In the genomic region with DNA sequence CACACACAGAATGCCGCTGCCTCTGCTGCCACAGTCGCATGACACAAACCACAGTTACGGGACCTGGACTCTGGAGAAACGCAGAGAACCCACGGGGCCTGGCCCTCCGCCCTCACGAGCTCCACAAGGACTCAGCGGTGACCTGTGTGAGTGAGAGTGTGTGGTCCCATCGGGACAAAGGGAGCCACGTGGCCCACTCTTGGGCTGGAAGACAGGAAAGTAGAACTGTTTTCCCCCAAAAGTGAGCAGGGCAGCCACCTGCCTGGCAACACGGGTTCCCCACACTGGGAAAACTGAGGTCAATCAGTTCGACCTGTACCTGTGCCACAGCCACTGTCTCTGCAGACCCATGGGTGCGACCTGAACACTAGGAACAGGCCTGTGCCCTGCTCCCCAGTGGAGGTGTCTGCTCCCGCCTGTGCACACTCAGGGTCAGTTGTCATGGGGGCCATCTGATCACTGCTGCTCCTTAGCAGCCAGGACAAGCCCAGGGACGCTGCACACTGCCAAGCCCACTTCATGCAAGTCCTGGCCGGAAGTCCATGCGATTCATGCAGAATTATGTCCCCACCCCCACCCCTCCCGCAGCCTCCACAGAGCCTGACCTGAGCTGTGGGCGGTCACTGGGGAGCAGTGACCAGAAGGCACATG, we compare ENCODE assay signal across 16 cellular contexts. TPM values are rescaled to one million over a fixed set of nuclear protein-coding genes. Genes with fewer than 3 reads are reported as not detected.
DNase-seq lines count a peak whose midpoint lies in the region; ATAC-seq and TF ChIP-seq lines count a peak whose summit lies in the region.
"Had no signal": no experiment of that assay in that cellular context is flagged by ENCODE, and none has a peak within 500 bp of the region (broad histone marks: within the 10 kb centered on the region; RNA-seq: fewer than 3 reads in every experiment).

No MANE protein-coding gene starts in this region.

- TF ChIP-seq CTCF in endodermal cell (conservative IDR thresholded peaks at IDR 0.05) (no peak), tibial artery (IDR thresholded peaks at IDR 0.05) (no peak), thyroid gland (IDR thresholded peaks at IDR 0.05) (no peak)

- no peak overlapping the region for H3K27ac Mint-ChIP-seq in activated naive CD4-positive, alpha-beta T cell treated with anti-CD3 and anti-CD28 coated beads, Interleukin-2, amount 50 U/mL, for 24 hours
- no peak overlapping the region for H3K27ac Mint-ChIP-seq in endodermal cell
- H3K27ac Mint-ChIP-seq in naive thymus-derived CD8-positive, alpha-beta T cell: no peak overlapping the region
- H3K27ac Mint-ChIP-seq: activated CD8-positive, alpha-beta memory T cell treated with anti-CD3 and anti-CD28 coated beads, Interleukin-2, amount 10 ng/mL, durations not matched to agents 7 days and 5 days; memory B cell had no signal

- H3K36me3 Mint-ChIP-seq in activated naive CD4-positive, alpha-beta T cell treated with anti-CD3 and anti-CD28 coated beads, Interleukin-2, amount 50 U/mL, for 24 hours: no peaks in the 10 kb centered on the region
- H3K36me3 Mint-ChIP-seq in endodermal cell (ENCODE audit: low read depth): peaks cover 2% of the 10 kb centered on the region
- peaks cover 0 to 13% (median 0%) of the 10 kb centered on the region in 3 donors for H3K36me3 Mint-ChIP-seq in naive thymus-derived CD8-positive, alpha-beta T cell
- H3K36me3 Mint-ChIP-seq: activated CD8-positive, alpha-beta memory T cell treated with anti-CD3 and anti-CD28 coated beads, Interleukin-2, amount 10 ng/mL, durations not matched to agents 7 days and 5 days had no signal

- DNase-seq in activated naive CD4-positive, alpha-beta T cell treated with Interleukin-2 at 50 U/mL for 16 hours: no peak
- no peak for DNase-seq in endodermal cell
- peak in 1 of 10 donors; percentile 45 for DNase-seq in naive thymus-derived CD8-positive, alpha-beta T cell
- DNase-seq in tibial artery: peak; percentile 25 to 69
- no peak for DNase-seq in NCI-H510A (lab: John Stamatoyannopoulos, UW)
- no peak for DNase-seq in thyroid gland
- no peak for DNase-seq in ureter (ENCODE audit: low spot score)
- DNase-seq: ACHN; activated CD8-positive, alpha-beta memory T cell treated with anti-CD3 and anti-CD28 coated beads, Interleukin-2, amount 10 ng/mL, durations not matched to agents 7 days and 5 days; foreskin melanocyte; GDM1; NCI-H1694 treated with DMSO at 0.1 percent for 48 hours; NCI-H524 treated with DMSO at 0.1 percent for 48 hours had no signal

- peaks cover 10% of the 10 kb centered on the region for H3K9me3 ChIP-seq in endodermal cell (ENCODE audit: control insufficient read depth, low read length)
- no peaks in the 10 kb centered on the region for H3K9me3 ChIP-seq in tibial artery
- H3K9me3 ChIP-seq in thyroid gland: no peaks in the 10 kb centered on the region

- WGBS in endodermal cell (ENCODE audit: insufficient coverage in 1 of 2, insufficient read length in 1 of 2), 2 experiments: 82 to 85% methylated on average over 14 to 19 of the region's 19 CpGs
- WGBS in thyroid gland, 2 donors: 64 to 91% methylated on average over 5 to 11 of the region's 19 CpGs

- no peak for ATAC-seq in naive thymus-derived CD8-positive, alpha-beta T cell
- ATAC-seq: activated CD8-positive, alpha-beta memory T cell treated with anti-CD3 and anti-CD28 coated beads, Interleukin-2, amount 10 ng/mL, durations not matched to agents 7 days and 5 days had no signal

- intact Hi-C loops in tibial artery (cut with DNase I; ENCODE audit: low total_unique reads) (no loop called here), thyroid gland (cut with DNase I) (no loop called here)

- H3K4me3 ChIP-seq in endodermal cell (ENCODE audit: low read length) (no peak overlapping the region), tibial artery (no peak overlapping the region), thyroid gland (replicated peaks in 1 of 3) (no peak overlapping the region)

- peaks cover 8% of the 10 kb centered on the region for H3K4me1 Mint-ChIP-seq in activated naive CD4-positive, alpha-beta T cell treated with anti-CD3 and anti-CD28 coated beads, Interleukin-2, amount 50 U/mL, for 24 hours
- no peaks in the 10 kb centered on the region for H3K4me1 Mint-ChIP-seq in endodermal cell
- H3K4me1 Mint-ChIP-seq in naive thymus-derived CD8-positive, alpha-beta T cell: peaks cover 4 to 10% (median 8%) of the 10 kb centered on the region in 4 donors

- POLR2A ChIA-PET in naive thymus-derived CD8-positive, alpha-beta T cell (lab: Charles Lee): no interaction called here

- H3K27me3 Mint-ChIP-seq in activated naive CD4-positive, alpha-beta T cell treated with anti-CD3 and anti-CD28 coated beads, Interleukin-2, amount 50 U/mL, for 24 hours: peaks cover 14% of the 10 kb centered on the region
- H3K27me3 Mint-ChIP-seq in endodermal cell (ENCODE audit: insufficient read depth): peaks cover 50% of the 10 kb centered on the region
- peaks cover 8 to 46% (median 31%) of the 10 kb centered on the region in 5 donors for H3K27me3 Mint-ChIP-seq in naive thymus-derived CD8-positive, alpha-beta T cell

- TF ChIP-seq POLR2A in thyroid gland (IDR thresholded peaks at IDR 0.05): no peak

- H3K27ac ChIP-seq in endodermal cell (ENCODE audit: low read depth, low read length) (no peak overlapping the region), tibial artery (peak overlapping the region; percentile 99 to 100), thyroid gland (no peak overlapping the region)
- H3K27ac ChIP-seq: parathyroid adenoma had no signal

- no peak overlapping the region for H3K9ac ChIP-seq in endodermal cell (ENCODE audit: extremely low read depth, low read length, poor library complexity, severe bottlenecking)
- H3K9ac ChIP-seq: parathyroid adenoma had no signal

- H3K36me3 ChIP-seq in endodermal cell (ENCODE audit: control insufficient read depth, insufficient read depth, low read length): no peaks in the 10 kb centered on the region
- no peaks in the 10 kb centered on the region for H3K36me3 ChIP-seq in tibial artery
- no peaks in the 10 kb centered on the region for H3K36me3 ChIP-seq in thyroid gland

- H3K27me3 ChIP-seq in endodermal cell (ENCODE audit: control insufficient read depth, insufficient read depth, low read length, poor library complexity, severe bottlenecking): peaks cover 40% of the 10 kb centered on the region
- H3K27me3 ChIP-seq in tibial artery: no peaks in the 10 kb centered on the region
- no peaks in the 10 kb centered on the region for H3K27me3 ChIP-seq in thyroid gland

- peak overlapping the region; percentile 42 for H3K4me3 Mint-ChIP-seq in activated naive CD4-positive, alpha-beta T cell treated with anti-CD3 and anti-CD28 coated beads, Interleukin-2, amount 50 U/mL, for 24 hours
- H3K4me3 Mint-ChIP-seq in endodermal cell: peak overlapping the region; percentile 38
- H3K4me3 Mint-ChIP-seq in naive thymus-derived CD8-positive, alpha-beta T cell: peak overlapping the region in 7 of 10 donors; percentile 11 to 50 (median 47)
- H3K4me3 Mint-ChIP-seq: activated CD8-positive, alpha-beta memory T cell treated with anti-CD3 and anti-CD28 coated beads, Interleukin-2, amount 10 ng/mL, durations not matched to agents 7 days and 5 days had no signal

- H3K4me1 ChIP-seq in endodermal cell (ENCODE audit: control insufficient read depth, insufficient read depth, low read length) (no peaks in the 10 kb centered on the region), tibial artery (peaks cover 0 to 73% (median 42%) of the 10 kb centered on the region in 4 donors), thyroid gland (peaks cover 0 to 12% of the 10 kb centered on the region in 2 donors)
- H3K4me1 ChIP-seq: parathyroid adenoma had no signal

- H3K9me3 Mint-ChIP-seq in activated naive CD4-positive, alpha-beta T cell treated with anti-CD3 and anti-CD28 coated beads, Interleukin-2, amount 50 U/mL, for 24 hours: peaks cover 4% of the 10 kb centered on the region
- peaks cover 23% of the 10 kb centered on the region for H3K9me3 Mint-ChIP-seq in endodermal cell
- peaks cover 0 to 17% (median 7%) of the 10 kb centered on the region in 9 donors for H3K9me3 Mint-ChIP-seq in naive thymus-derived CD8-positive, alpha-beta T cell

RNA-seq across cellular contexts. Expression of a gene that starts 54.4 kb away (rescaled TPM):
- total RNA-seq in endodermal cell: 10 to 100 TPM; 11.5 to 20.1 TPM
- 8.1 TPM for polyA plus RNA-seq in endodermal cell (2013, experiment 1 of 2)
- 9.4 TPM for polyA plus RNA-seq in endodermal cell (2013, experiment 2 of 2)
- total RNA-seq in naive thymus-derived CD8-positive, alpha-beta T cell: 10 to 100 TPM; 34.3 to 36.9 TPM
- 1 to 10 TPM; 2.9 to 7.7 (median 5.2) TPM for polyA plus RNA-seq in naive thymus-derived CD8-positive, alpha-beta T cell
- 10 to 100 TPM in 2 of 4 donors, 1 to 10 TPM in 2; 5.0 to 20.2 (median 10.1) TPM for total RNA-seq in thyroid gland
- 23.9 TPM for total RNA-seq in ureter

Comparison
In these comparisons a context has a peak if more than half of its experiments do, and no peak if none do; other contexts are left out.
1. DNase-seq: peak in tibial artery (2 of 2); none in activated naive CD4-positive, alpha-beta T cell treated with Interleukin-2 at 50 U/mL for 16 hours (single experiment), endodermal cell (single experiment), NCI-H510A (single experiment), thyroid gland (0 of 2) and ureter (single experiment).
2. H3K27ac ChIP-seq: peak in tibial artery (2 of 2); none in endodermal cell (single experiment) and thyroid gland (0 of 3).
3. Peak in every context shown above with its lines, with median percentiles within 50 percentile points of each other: H3K4me3 Mint-ChIP-seq.